In the genomic region with DNA sequence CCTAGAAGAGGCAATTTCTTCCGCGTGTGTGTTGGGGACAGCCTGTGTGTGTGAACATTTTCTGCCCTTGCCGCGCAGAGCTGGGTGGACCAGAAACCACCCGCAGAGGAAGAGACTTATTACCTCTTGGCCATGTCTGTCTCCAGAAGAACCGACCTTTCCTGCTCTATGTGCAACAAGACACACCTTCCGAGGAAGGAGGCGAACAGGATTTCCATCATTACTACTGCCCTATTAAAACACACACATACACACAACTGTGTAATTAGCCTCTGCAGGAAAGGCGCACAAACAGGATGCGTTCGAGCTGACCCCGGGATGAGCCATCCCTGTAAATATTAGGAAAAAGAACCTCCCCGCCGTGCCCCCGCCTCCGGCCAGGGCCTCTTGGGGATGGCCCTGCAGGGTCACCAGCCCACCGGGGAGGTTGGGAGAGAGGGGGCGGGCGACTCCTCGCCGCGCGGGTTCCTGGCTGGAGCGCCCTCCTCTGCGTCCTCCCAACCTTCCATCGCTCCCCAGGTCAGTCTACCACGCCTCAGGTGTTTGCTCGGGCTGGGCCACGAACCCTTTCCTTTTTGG, we compare ENCODE assay signal across 8 cellular contexts. TPM values are rescaled to one million over a fixed set of nuclear protein-coding genes. Genes with fewer than 3 reads are reported as not detected.
DNase-seq lines count a peak whose midpoint lies in the region; ATAC-seq and TF ChIP-seq lines count a peak whose summit lies in the region.

No MANE protein-coding gene starts in this region.

- H3K79me2 ChIP-seq in ACC112 (ENCODE audit: control insufficient read depth, insufficient read depth, low read length, unreplicated experiment), result no peaks in the 10 kb centered on the region

- peak overlapping the region; percentile 86 for H2AFZ ChIP-seq in ACC112 (ENCODE audit: low read length, unreplicated experiment)

- H3K9ac ChIP-seq in HUES6 (ENCODE audit: low read length) (peak overlapping the region; percentile 29), colonic mucosa (ENCODE audit: low read depth in 2 of 2, low read length in 2 of 2) (peak overlapping the region in 1 of 2 donors; percentile 62)

- H3K4me1 ChIP-seq in ACC112 (ENCODE audit: control insufficient read depth, insufficient read depth, low read length, unreplicated experiment) (peaks cover 4% of the 10 kb centered on the region), HUES6 (ENCODE audit: control insufficient read depth, insufficient read depth, low read length) (peaks cover 12% of the 10 kb centered on the region), colonic mucosa (no peaks in the 10 kb centered on the region), mononuclear cell (ENCODE audit: insufficient read depth, low read length) (peaks cover 32% of the 10 kb centered on the region)

- DNase-seq in colonic mucosa (peak; percentile 29), nucleus accumbens (lab: John Stamatoyannopoulos, UW) (no peak), amniotic stem cell (lab: John Stamatoyannopoulos, UW) (no peak)
- DNase-seq in activated CD4-positive, CD25-positive, alpha-beta regulatory T cell (lab: John Stamatoyannopoulos, UW), result no peak

- H3K9me3 ChIP-seq in HUES6 (ENCODE audit: control insufficient read depth, insufficient read depth, low read depth, low read length), result peaks cover 3% of the 10 kb centered on the region
- H3K9me3 ChIP-seq in colonic mucosa, result no peaks in the 10 kb centered on the region
- H3K9me3 ChIP-seq in mononuclear cell (ENCODE audit: low read depth, low read length), result no peaks in the 10 kb centered on the region

- no peak for ATAC-seq in GM18861 (IDR thresholded peaks at IDR 0.05; ENCODE audit: unreplicated experiment)

- no peaks in the 10 kb centered on the region for H3K36me3 ChIP-seq in ACC112 (ENCODE audit: insufficient read depth, low read length)
- no peaks in the 10 kb centered on the region for H3K36me3 ChIP-seq in HUES6 (ENCODE audit: control insufficient read depth, insufficient read depth, low read length)
- H3K36me3 ChIP-seq in colonic mucosa, result no peaks in the 10 kb centered on the region

- H3K27me3 ChIP-seq in ACC112 (ENCODE audit: insufficient read depth, low read length), result peaks cover 34% of the 10 kb centered on the region
- peaks cover 44% of the 10 kb centered on the region for H3K27me3 ChIP-seq in HUES6 (ENCODE audit: control insufficient read depth, insufficient read depth, low read length)
- H3K27me3 ChIP-seq in colonic mucosa, result peaks cover 7% of the 10 kb centered on the region
- peaks cover 12% of the 10 kb centered on the region for H3K27me3 ChIP-seq in mononuclear cell (ENCODE audit: insufficient read depth, low read length)

- H3K27ac ChIP-seq in ACC112 (ENCODE audit: low read depth, low read length) (no peak overlapping the region), HUES6 (ENCODE audit: low read depth, low read length) (no peak overlapping the region), colonic mucosa (peak overlapping the region; percentile 50)

- TF ChIP-seq CTCF in colonic mucosa (IDR thresholded peaks at IDR 0.05), result no peak

- H3K4me3 ChIP-seq in ACC112 (ENCODE audit: low read depth, low read length) (peak overlapping the region; percentile 86), HUES6 (ENCODE audit: low read depth, low read length) (peak overlapping the region; percentile 76), colonic mucosa (peak overlapping the region; percentile 65), mononuclear cell (ENCODE audit: low read length) (peak overlapping the region; percentile 82)

- intact Hi-C loops in colonic mucosa (cut with DNase I), result no loop called here

RNA-seq across cellular contexts. Expression of a gene that starts 0.5 kb away (rescaled TPM):
- total RNA-seq in colonic mucosa, result 10 to 100 TPM; 11.4 to 11.5 TPM
- total RNA-seq in mononuclear cell, result 226 TPM

RNA-seq across cellular contexts. Expression of a gene that starts 39.8 kb away (rescaled TPM):
- total RNA-seq in colonic mucosa, result 10 to 100 TPM; 68.2 to 77.1 TPM
- total RNA-seq in mononuclear cell, result 5.8 TPM

Comparison
In these comparisons a context has a peak if more than half of its experiments do, and no peak if none do; other contexts are left out.
1. RNA of a gene that starts 0.5 kb away (total RNA-seq): 226 TPM in mononuclear cell (single experiment); 11.4 to 11.5 TPM in colonic mucosa; every median in the first group is over 10 times any median in the second.
2. RNA of a gene that starts 39.8 kb away (total RNA-seq): 68.2 to 77.1 TPM in colonic mucosa; 5.8 TPM in mononuclear cell (single experiment); every median in the first group is over 10 times any median in the second.
3. Peak in every context shown above with its lines, with median percentiles within 50 percentile points of each other: H3K4me3 ChIP-seq.